Comparison of ENCODE assay signal across 13 cellular contexts in the genomic region with DNA sequence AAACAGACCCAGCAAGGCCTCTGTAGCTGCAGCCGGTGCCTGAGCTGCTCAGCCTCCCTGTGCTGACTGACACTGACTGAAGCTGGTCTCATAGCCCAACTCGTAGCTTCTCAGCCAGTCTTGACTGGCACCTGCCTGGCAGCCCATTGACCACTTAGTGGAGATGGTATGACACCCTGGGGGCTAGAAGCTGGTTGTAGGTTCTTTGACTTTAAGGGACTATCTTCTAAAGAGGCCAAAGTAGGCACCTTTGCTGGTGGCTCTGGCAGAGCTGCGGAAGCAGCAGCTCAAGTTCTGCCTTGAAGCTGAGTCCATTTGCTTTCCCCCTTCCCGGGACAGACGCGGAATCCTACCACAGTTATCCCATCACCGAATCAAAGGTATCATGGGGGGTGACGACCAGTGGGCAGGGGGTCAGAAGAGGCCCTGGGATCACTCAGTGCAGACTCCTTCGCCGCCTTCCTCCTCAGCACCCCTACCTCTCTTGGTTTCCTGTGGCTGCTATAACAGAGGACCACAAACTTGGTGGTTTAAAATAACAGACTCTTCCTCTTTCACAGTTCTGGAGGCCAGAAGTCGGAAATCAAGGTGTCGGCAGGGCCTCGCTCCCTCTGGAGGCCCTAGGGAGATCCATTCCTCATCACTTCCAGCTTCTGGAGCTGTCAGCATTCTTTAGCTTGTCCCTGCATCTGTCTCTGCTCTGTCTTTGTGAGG. TPM values are rescaled to one million over a fixed set of nuclear protein-coding genes. Genes with fewer than 3 reads are reported as not detected.
A peak's percentile ranks its signal among the peaks of the same experiment; 100 is the strongest.
DNase-seq lines count a peak whose midpoint lies in the region; ATAC-seq, FAIRE-seq and TF ChIP-seq lines count a peak whose summit lies in the region.
"Had no signal": no experiment of that assay in that cellular context is flagged by ENCODE, and none has a peak within 500 bp of the region (broad histone marks: within the 10 kb centered on the region; RNA-seq: fewer than 3 reads in every experiment).

No MANE protein-coding gene starts in this region.

- 44 to 62% methylated on average over 10 to 11 of the region's 13 CpGs for WGBS in esophagus squamous epithelium, 2 donors
- 50 to 62% (median 53%) methylated on average over 13 of the region's 13 CpGs for WGBS in small intestine, 3 donors

- intact Hi-C loops in esophagus squamous epithelium (cut with DNase I) = no loop called here

- FAIRE-seq in small intestine (lab: Jason Lieb, UNC) = no peak
- FAIRE-seq: GM12891, TTC549 had no signal

- no peak for TF ChIP-seq CTCF in HL-60 (IDR thresholded peaks at IDR 0.05; ENCODE audit: insufficient read depth, low read length)
- TF ChIP-seq CTCF in Peyer's patch (IDR thresholded peaks at IDR 0.05) = no peak
- no peak for TF ChIP-seq CTCF in esophagus squamous epithelium (IDR thresholded peaks at IDR 0.05)

- H3K27ac ChIP-seq in HL-60 (replicated peaks) (peak overlapping the region; percentile 83), Peyer's patch (peak overlapping the region in 3 of 4 donors; percentile 92 to 97 (median 95)), esophagus squamous epithelium (peak overlapping the region; percentile 85 to 97 (median 94)), small intestine (ENCODE audit: low read depth in 1 of 2, low read length in 1 of 2) (peak overlapping the region; percentile 99)
- H3K27ac ChIP-seq: left ventricle myocardium inferior had no signal

- TF ChIP-seq POLR2A in Peyer's patch (IDR thresholded peaks at IDR 0.05) (no peak), esophagus squamous epithelium (IDR thresholded peaks at IDR 0.05) (no peak)

- DNase-seq in HL-60 (ENCODE audit: low read depth in 1 of 2, low spot score in 1 of 2) (peak; percentile 65 to 75), Peyer's patch (peak in 1 of 3 donors; percentile 25), esophagus squamous epithelium (lab: John Stamatoyannopoulos, UW) (no peak), small intestine (no peak), AG20443 (ENCODE audit: low spot score) (no peak)
- DNase-seq in activated effector memory CD4-positive, alpha-beta T cell treated with anti-CD3 and anti-CD28 coated beads, Interleukin-2, amount 50 U/mL, for 16 hours = no peak
- DNase-seq: left ventricle myocardium inferior, NCI-H1436 treated with DMSO at 0.1 percent for 48 hours had no signal

- H3K4me3 ChIP-seq in HL-60 (replicated peaks; ENCODE audit: insufficient read depth, low read length) = no peak overlapping the region
- peak overlapping the region in 1 of 4 donors; percentile 28 for H3K4me3 ChIP-seq in Peyer's patch
- peak overlapping the region in 3 of 4 donors; percentile 9 to 43 (median 16) for H3K4me3 ChIP-seq in esophagus squamous epithelium
- no peak overlapping the region for H3K4me3 ChIP-seq in small intestine (ENCODE audit: low read depth in 1 of 2, low read length in 2 of 2)
- H3K4me3 ChIP-seq: left ventricle myocardium inferior had no signal

- H3K4me1 ChIP-seq in Peyer's patch = peaks cover 0 to 59% (median 5%) of the 10 kb centered on the region in 4 donors
- peaks cover 23 to 100% (median 29%) of the 10 kb centered on the region in 3 donors for H3K4me1 ChIP-seq in esophagus squamous epithelium
- H3K4me1 ChIP-seq in small intestine (ENCODE audit: control insufficient read depth in 2 of 2, insufficient read depth in 1 of 2, low read depth in 1 of 2, low read length in 1 of 2) = peaks cover 14 to 42% of the 10 kb centered on the region in 2 donors
- H3K4me1 ChIP-seq: left ventricle myocardium inferior had no signal

- no peaks in the 10 kb centered on the region for H3K27me3 ChIP-seq in HL-60 (ENCODE audit: insufficient read depth, poor library complexity, severe bottlenecking)
- no peaks in the 10 kb centered on the region for H3K27me3 ChIP-seq in Peyer's patch
- no peaks in the 10 kb centered on the region for H3K27me3 ChIP-seq in esophagus squamous epithelium
- no peaks in the 10 kb centered on the region for H3K27me3 ChIP-seq in small intestine (ENCODE audit: control insufficient read depth in 2 of 2, insufficient read depth in 2 of 2, low read length in 2 of 2)
- H3K27me3 ChIP-seq: upper lobe of left lung had no signal

- H3K9me3 ChIP-seq in Peyer's patch = no peaks in the 10 kb centered on the region
- no peaks in the 10 kb centered on the region for H3K9me3 ChIP-seq in esophagus squamous epithelium
- H3K9me3 ChIP-seq in small intestine (ENCODE audit: control insufficient read depth, low read depth) = no peaks in the 10 kb centered on the region
- H3K9me3 ChIP-seq: left ventricle myocardium inferior, upper lobe of left lung had no signal

- ATAC-seq in HG03565 (IDR thresholded peaks at IDR 0.05; ENCODE audit: unreplicated experiment) = no peak
- no peak for ATAC-seq in GM18861 (IDR thresholded peaks at IDR 0.05; ENCODE audit: unreplicated experiment)

- H3K36me3 ChIP-seq in Peyer's patch (no peaks in the 10 kb centered on the region), esophagus squamous epithelium (no peaks in the 10 kb centered on the region), small intestine (ENCODE audit: control insufficient read depth in 2 of 2, insufficient read depth in 2 of 2, low read length in 2 of 2) (no peaks in the 10 kb centered on the region)
- H3K36me3 ChIP-seq: left ventricle myocardium inferior, upper lobe of left lung had no signal

RNA-seq across cellular contexts. Expression of a gene that starts 13.8 kb away (rescaled TPM):
- 100 to 1,000 TPM in 3 of 4 donors, 10 to 100 TPM in 1; 46.2 to 239 (median 207) TPM for total RNA-seq in Peyer's patch
- 100 to 1,000 TPM; 100 to 234 (median 144) TPM for total RNA-seq in esophagus squamous epithelium
- polyA plus RNA-seq in small intestine = 10 to 100 TPM; 29.2 to 41.4 (median 40.0) TPM

Comparison
In these comparisons a context has a peak if more than half of its experiments do, and no peak if none do; other contexts are left out.
1. DNase-seq: peak in HL-60 (2 of 2); none in esophagus squamous epithelium (single experiment), small intestine (single experiment), activated effector memory CD4-positive, alpha-beta T cell treated with anti-CD3 and anti-CD28 coated beads, Interleukin-2, amount 50 U/mL, for 16 hours (single experiment) and AG20443 (single experiment).
2. H3K4me3 ChIP-seq: peak in esophagus squamous epithelium (3 of 4); none in HL-60 (single experiment) and small intestine (0 of 2).
3. Peak in every context shown above with its lines, with median percentiles within 50 percentile points of each other: H3K27ac ChIP-seq.